In genomic region chr20:14828459-14828858, GRCh38 we compare ENCODE assay signal across 26 cellular contexts.
"Had no signal": no experiment of that assay in that cellular context is flagged by ENCODE, and none has a peak within 500 bp of the region (broad histone marks: within the 10 kb centered on the region; RNA-seq: fewer than 3 reads in every experiment).

No MANE protein-coding gene starts in this region.

- DNase-seq: islet precursor cell; left ventricle myocardium inferior; mesendoderm; naive B cell; natural killer cell; nephron progenitor cell; occipital lobe; retina; right cardiac atrium; sigmoid colon; small intestine; spleen; stimulated activated CD4-positive, alpha-beta T cell treated with anti-CD3 and anti-CD28 coated beads, Interleukin-4, amount 100 ng/mL, for 24 hours; stimulated activated naive CD4-positive, alpha-beta T cell treated with Interleukin-2 at 50 U/mL for 16 hours; stimulated activated naive CD8-positive, alpha-beta T cell treated with anti-CD3 and anti-CD28 coated beads, Interleukin-15, amount 100 ng/mL, for 72 hours; substantia nigra; uterus had no signal

- H3K36me3 ChIP-seq: left ventricle myocardium inferior, neural progenitor cell, neutrophil, sigmoid colon, spleen, tibial nerve, uterus had no signal

- H3K27me3 ChIP-seq: hepatocyte, neural progenitor cell, neutrophil, sigmoid colon, spleen, tibial nerve, uterus had no signal

- ATAC-seq: natural killer cell; right cardiac atrium; stimulated activated memory B cell treated with anti-CD40 and anti-IgM and Interleukin-4, amounts not matched to agents 10 μg/mL and 1 μg/mL and 100 μg/mL, for 72 hours; stimulated activated naive CD8-positive, alpha-beta T cell treated with anti-CD3 and anti-CD28 coated beads, Interleukin-15, amount 100 ng/mL, for 72 hours had no signal

- H3K27ac Mint-ChIP-seq: mesothelial cell of epicardium; naive B cell; natural killer cell; nephron progenitor cell; neural progenitor cell; stimulated activated memory B cell treated with anti-CD40 and anti-IgM and Interleukin-4, amounts not matched to agents 10 μg/mL and 1 μg/mL and 100 μg/mL, for 72 hours; stimulated activated naive CD8-positive, alpha-beta T cell treated with anti-CD3 and anti-CD28 coated beads, Interleukin-15, amount 100 ng/mL, for 72 hours; type B pancreatic cell had no signal

- H3K27ac ChIP-seq: hepatocyte, left ventricle myocardium inferior, neural progenitor cell, neutrophil, parathyroid adenoma, sigmoid colon, spleen, tibial nerve, uterus had no signal

- H3K4me3 Mint-ChIP-seq: mesothelial cell of epicardium; naive B cell; natural killer cell; nephron progenitor cell; neural progenitor cell; stimulated activated memory B cell treated with anti-CD40 and anti-IgM and Interleukin-4, amounts not matched to agents 10 μg/mL and 1 μg/mL and 100 μg/mL, for 72 hours; stimulated activated naive CD8-positive, alpha-beta T cell treated with anti-CD3 and anti-CD28 coated beads, Interleukin-15, amount 100 ng/mL, for 72 hours; type B pancreatic cell had no signal

- H3K9me3 Mint-ChIP-seq: mesothelial cell of epicardium; naive B cell; nephron progenitor cell; neural progenitor cell; stimulated activated memory B cell treated with anti-CD40 and anti-IgM and Interleukin-4, amounts not matched to agents 10 μg/mL and 1 μg/mL and 100 μg/mL, for 72 hours; stimulated activated naive CD8-positive, alpha-beta T cell treated with anti-CD3 and anti-CD28 coated beads, Interleukin-15, amount 100 ng/mL, for 72 hours had no signal

- H3K9me3 ChIP-seq: left ventricle myocardium inferior, neutrophil, sigmoid colon, spleen, tibial nerve, uterus had no signal

- H3K4me3 ChIP-seq: hepatocyte, left ventricle myocardium inferior, lung, neural progenitor cell, sigmoid colon, spleen, tibial nerve, uterus had no signal

- H3K36me3 Mint-ChIP-seq: mesothelial cell of epicardium; naive B cell; natural killer cell; neural progenitor cell; stimulated activated memory B cell treated with anti-CD40 and anti-IgM and Interleukin-4, amounts not matched to agents 10 μg/mL and 1 μg/mL and 100 μg/mL, for 72 hours; type B pancreatic cell had no signal

- H3K4me1 Mint-ChIP-seq: natural killer cell; stimulated activated naive CD8-positive, alpha-beta T cell treated with anti-CD3 and anti-CD28 coated beads, Interleukin-15, amount 100 ng/mL, for 72 hours had no signal

- H3K4me1 ChIP-seq: left ventricle myocardium inferior, sigmoid colon, spleen, tibial nerve, uterus had no signal
